In the genomic region with DNA sequence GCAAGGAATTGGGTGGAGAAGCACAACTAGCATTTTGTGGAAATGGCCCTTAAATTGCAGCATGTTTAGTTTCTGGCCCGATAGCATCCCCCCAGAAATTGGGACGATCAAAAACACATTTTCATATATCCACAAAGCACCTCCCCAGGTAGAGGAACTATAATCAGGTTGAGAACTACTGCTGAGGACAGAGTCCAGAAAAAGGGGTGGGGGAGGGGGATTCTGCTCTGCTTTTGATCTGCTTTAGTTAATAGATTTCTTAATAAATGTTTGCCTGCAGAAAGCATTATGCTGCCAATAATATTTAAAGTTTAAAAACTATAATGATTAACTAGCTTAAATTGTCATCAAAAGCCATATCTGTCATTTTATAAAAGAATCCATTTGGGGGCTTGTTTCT, we compare ENCODE assay signal across 2 cellular contexts.
TF ChIP-seq lines count a peak whose summit lies in the region.

No MANE protein-coding gene starts in this region.

TF ChIP-seq in liver, 16 proteins besides CTCF, POLR2A, EP300 and RAD21:
- TF ChIP-seq HNF4G (IDR thresholded peaks at IDR 0.05) = peak; percentile 66
- TF ChIP-seq, protein P1, sequence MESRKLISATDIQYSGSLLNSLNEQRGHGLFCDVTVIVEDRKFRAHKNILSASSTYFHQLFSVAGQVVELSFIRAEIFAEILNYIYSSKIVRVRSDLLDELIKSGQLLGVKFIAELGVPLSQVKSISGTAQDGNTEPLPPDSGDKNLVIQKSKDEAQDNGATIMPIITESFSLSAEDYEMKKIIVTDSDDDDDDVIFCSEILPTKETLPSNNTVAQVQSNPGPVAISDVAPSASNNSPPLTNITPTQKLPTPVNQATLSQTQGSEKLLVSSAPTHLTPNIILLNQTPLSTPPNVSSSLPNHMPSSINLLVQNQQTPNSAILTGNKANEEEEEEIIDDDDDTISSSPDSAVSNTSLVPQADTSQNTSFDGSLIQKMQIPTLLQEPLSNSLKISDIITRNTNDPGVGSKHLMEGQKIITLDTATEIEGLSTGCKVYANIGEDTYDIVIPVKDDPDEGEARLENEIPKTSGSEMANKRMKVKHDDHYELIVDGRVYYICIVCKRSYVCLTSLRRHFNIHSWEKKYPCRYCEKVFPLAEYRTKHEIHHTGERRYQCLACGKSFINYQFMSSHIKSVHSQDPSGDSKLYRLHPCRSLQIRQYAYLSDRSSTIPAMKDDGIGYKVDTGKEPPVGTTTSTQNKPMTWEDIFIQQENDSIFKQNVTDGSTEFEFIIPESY (IDR thresholded peaks at IDR 0.05) = no peak
- TF ChIP-seq RXRA (IDR thresholded peaks at IDR 0.05) = peak; percentile 6 to 14
- TF ChIP-seq FOXA2 (IDR thresholded peaks at IDR 0.05) = no peak
- no peak for TF ChIP-seq JUND (IDR thresholded peaks at IDR 0.05)
- no peak for TF ChIP-seq YY1 (IDR thresholded peaks at IDR 0.05)
- TF ChIP-seq, protein P2, sequence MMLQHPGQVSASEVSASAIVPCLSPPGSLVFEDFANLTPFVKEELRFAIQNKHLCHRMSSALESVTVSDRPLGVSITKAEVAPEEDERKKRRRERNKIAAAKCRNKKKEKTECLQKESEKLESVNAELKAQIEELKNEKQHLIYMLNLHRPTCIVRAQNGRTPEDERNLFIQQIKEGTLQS (IDR thresholded peaks at IDR 0.05) = no peak
- TF ChIP-seq EGR1 (IDR thresholded peaks at IDR 0.05; ENCODE audit: low read depth in 2 of 2) = no peak
- TF ChIP-seq HNF4A (conservative IDR thresholded peaks at IDR 0.05) = peak; percentile 85 to 89
- no peak for TF ChIP-seq FOXA1 (IDR thresholded peaks at IDR 0.05)
- TF ChIP-seq, protein P3, sequence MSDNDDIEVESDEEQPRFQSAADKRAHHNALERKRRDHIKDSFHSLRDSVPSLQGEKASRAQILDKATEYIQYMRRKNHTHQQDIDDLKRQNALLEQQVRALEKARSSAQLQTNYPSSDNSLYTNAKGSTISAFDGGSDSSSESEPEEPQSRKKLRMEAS (IDR thresholded peaks at IDR 0.05) = no peak
- TF ChIP-seq NR2F2 (IDR thresholded peaks at IDR 0.05) = no peak
- peak; percentile 90 for TF ChIP-seq SP1 (IDR thresholded peaks at IDR 0.05)
- TF ChIP-seq, protein P4, sequence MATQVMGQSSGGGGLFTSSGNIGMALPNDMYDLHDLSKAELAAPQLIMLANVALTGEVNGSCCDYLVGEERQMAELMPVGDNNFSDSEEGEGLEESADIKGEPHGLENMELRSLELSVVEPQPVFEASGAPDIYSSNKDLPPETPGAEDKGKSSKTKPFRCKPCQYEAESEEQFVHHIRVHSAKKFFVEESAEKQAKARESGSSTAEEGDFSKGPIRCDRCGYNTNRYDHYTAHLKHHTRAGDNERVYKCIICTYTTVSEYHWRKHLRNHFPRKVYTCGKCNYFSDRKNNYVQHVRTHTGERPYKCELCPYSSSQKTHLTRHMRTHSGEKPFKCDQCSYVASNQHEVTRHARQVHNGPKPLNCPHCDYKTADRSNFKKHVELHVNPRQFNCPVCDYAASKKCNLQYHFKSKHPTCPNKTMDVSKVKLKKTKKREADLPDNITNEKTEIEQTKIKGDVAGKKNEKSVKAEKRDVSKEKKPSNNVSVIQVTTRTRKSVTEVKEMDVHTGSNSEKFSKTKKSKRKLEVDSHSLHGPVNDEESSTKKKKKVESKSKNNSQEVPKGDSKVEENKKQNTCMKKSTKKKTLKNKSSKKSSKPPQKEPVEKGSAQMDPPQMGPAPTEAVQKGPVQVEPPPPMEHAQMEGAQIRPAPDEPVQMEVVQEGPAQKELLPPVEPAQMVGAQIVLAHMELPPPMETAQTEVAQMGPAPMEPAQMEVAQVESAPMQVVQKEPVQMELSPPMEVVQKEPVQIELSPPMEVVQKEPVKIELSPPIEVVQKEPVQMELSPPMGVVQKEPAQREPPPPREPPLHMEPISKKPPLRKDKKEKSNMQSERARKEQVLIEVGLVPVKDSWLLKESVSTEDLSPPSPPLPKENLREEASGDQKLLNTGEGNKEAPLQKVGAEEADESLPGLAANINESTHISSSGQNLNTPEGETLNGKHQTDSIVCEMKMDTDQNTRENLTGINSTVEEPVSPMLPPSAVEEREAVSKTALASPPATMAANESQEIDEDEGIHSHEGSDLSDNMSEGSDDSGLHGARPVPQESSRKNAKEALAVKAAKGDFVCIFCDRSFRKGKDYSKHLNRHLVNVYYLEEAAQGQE (IDR thresholded peaks at IDR 0.05) = peak; percentile 39
- no peak for TF ChIP-seq GABPA (IDR thresholded peaks at IDR 0.05 in 1 of 2, conservative IDR thresholded peaks at IDR 0.05 in 1 of 2)
- TF ChIP-seq TAF1 (conservative IDR thresholded peaks at IDR 0.05) = no peak

TF ChIP-seq in HepG2, 621 proteins besides CTCF, POLR2A, EP300 and RAD21:
- no peak for TF ChIP-seq CHCHD3 (CRISPR knock-in tag; IDR thresholded peaks at IDR 0.05)
- no peak for TF ChIP-seq ZNF75D (CRISPR knock-in tag; IDR thresholded peaks at IDR 0.05; ENCODE audit: borderline replicate concordance)
- no peak for TF ChIP-seq ZMAT3 (CRISPR knock-in tag; conservative IDR thresholded peaks at IDR 0.05)
- TF ChIP-seq ZKSCAN5 (CRISPR knock-in tag; IDR thresholded peaks at IDR 0.05) = no peak
- no peak for TF ChIP-seq ZNF138 (CRISPR knock-in tag; IDR thresholded peaks at IDR 0.05; ENCODE audit: low read depth)
- TF ChIP-seq DR1 (CRISPR knock-in tag; IDR thresholded peaks at IDR 0.05) = no peak
- TF ChIP-seq ZNF317 (CRISPR knock-in tag; IDR thresholded peaks at IDR 0.05) = no peak
- TF ChIP-seq, protein P5, sequence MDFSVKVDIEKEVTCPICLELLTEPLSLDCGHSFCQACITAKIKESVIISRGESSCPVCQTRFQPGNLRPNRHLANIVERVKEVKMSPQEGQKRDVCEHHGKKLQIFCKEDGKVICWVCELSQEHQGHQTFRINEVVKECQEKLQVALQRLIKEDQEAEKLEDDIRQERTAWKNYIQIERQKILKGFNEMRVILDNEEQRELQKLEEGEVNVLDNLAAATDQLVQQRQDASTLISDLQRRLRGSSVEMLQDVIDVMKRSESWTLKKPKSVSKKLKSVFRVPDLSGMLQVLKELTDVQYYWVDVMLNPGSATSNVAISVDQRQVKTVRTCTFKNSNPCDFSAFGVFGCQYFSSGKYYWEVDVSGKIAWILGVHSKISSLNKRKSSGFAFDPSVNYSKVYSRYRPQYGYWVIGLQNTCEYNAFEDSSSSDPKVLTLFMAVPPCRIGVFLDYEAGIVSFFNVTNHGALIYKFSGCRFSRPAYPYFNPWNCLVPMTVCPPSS (IDR thresholded peaks at IDR 0.05) = no peak
- no peak for TF ChIP-seq PCBP1 (IDR thresholded peaks at IDR 0.05; ENCODE audit: borderline replicate concordance, low read depth, low read length)
- TF ChIP-seq ZSCAN29 (CRISPR knock-in tag; conservative IDR thresholded peaks at IDR 0.05) = no peak
- TF ChIP-seq ZNF431 (CRISPR knock-in tag; IDR thresholded peaks at IDR 0.05; ENCODE audit: borderline replicate concordance, low read depth) = no peak
- TF ChIP-seq ZNF274 (CRISPR knock-in tag; IDR thresholded peaks at IDR 0.05) = no peak
- TF ChIP-seq ZNF564 (CRISPR knock-in tag; IDR thresholded peaks at IDR 0.05) = no peak
- no peak for TF ChIP-seq ZNF773 (CRISPR knock-in tag; IDR thresholded peaks at IDR 0.05; ENCODE audit: borderline replicate concordance)
- no peak for TF ChIP-seq ZNF850 (CRISPR knock-in tag; conservative IDR thresholded peaks at IDR 0.05)
- no peak for TF ChIP-seq MEIS2 (CRISPR knock-in tag; IDR thresholded peaks at IDR 0.05)
- TF ChIP-seq YEATS4 (CRISPR knock-in tag; IDR thresholded peaks at IDR 0.05; ENCODE audit: borderline replicate concordance) = no peak
